8 cellular contexts compared by ENCODE assay signal in the genomic region with DNA sequence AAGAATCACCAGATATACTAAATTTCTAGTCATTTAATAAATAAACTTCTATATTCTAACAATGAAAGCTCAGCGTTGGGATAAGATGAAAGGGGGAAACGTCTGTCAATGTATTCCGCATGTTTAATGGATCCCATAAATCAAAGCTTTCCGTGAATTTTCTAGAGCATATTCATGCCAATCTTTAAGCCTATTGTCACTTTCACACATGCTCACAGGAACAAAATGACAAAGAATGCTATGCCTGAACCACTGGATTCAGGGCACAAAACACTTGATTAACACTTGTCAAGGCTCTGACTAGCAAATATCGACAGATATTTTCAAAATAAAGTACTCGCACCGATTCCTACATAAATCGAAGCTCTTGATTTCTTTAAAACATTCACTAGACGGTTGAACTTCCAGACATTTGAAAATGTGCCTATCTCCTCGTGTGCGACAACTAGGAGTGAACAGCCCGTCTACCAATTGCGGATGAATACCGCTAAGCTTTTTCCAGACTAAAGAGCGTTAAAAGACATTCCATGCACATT. TPM values are rescaled to one million over a fixed set of nuclear protein-coding genes. Genes with fewer than 3 reads are reported as not detected.
DNase-seq lines count a peak whose midpoint lies in the region; ATAC-seq and TF ChIP-seq lines count a peak whose summit lies in the region.

No MANE protein-coding gene starts in this region.

- H3K36me3 ChIP-seq in DND-41 (ENCODE audit: insufficient read depth, low read length), result no peaks in the 10 kb centered on the region; the same call in 1 of the 2 replicates
- no peaks in the 10 kb centered on the region for H3K36me3 ChIP-seq in vagina

- no peak for TF ChIP-seq POLR2A in vagina (IDR thresholded peaks at IDR 0.05)

- DNase-seq in DND-41 (no peak), LNCaP clone FGC (ENCODE audit: low read depth) (no peak), astrocyte of the spinal cord (ENCODE audit: low read depth, low spot score) (no peak), lung microvascular endothelial cell (ENCODE audit: low read depth in 2 of 2) (peak; percentile 16 to 38), vagina (ENCODE audit: extremely low spot score in 2 of 2) (no peak), epidermal melanocyte (ENCODE audit: insufficient read length, low spot score) (no peak)
- no peak for DNase-seq in activated naive CD4-positive, alpha-beta T cell treated with anti-CD3 and anti-CD28 coated beads, Interleukin-2, amount 50 U/mL, for 16 hours

- intact Hi-C loops in vagina (cut with DNase I), result no loop called here

- peaks cover 66% of the 10 kb centered on the region for H3K79me2 ChIP-seq in DND-41 (ENCODE audit: insufficient read depth, low read length)

- TF ChIP-seq CTCF in DND-41 (IDR thresholded peaks at IDR 0.05; ENCODE audit: borderline replicate concordance, extremely low read depth, low read length, poor library complexity, severe bottlenecking) (no peak), LNCaP clone FGC (IDR thresholded peaks at IDR 0.05; ENCODE audit: control insufficient read depth, extremely low read depth, insufficient read depth) (no peak), astrocyte of the spinal cord (IDR thresholded peaks at IDR 0.05; ENCODE audit: low read depth, low read length) (no peak), vagina (IDR thresholded peaks at IDR 0.05) (no peak)

- ATAC-seq in DND-41 (ENCODE audit: insufficient read depth, low read depth) (no peak), GM21447 (IDR thresholded peaks at IDR 0.05; ENCODE audit: unreplicated experiment) (no peak)

- in situ Hi-C loops in astrocyte of the spinal cord (cut with HindIII; ENCODE audit: low sequenced_read_pairs), result no loop called here

- H3K4me1 ChIP-seq in DND-41 (ENCODE audit: insufficient read depth, low read length), result peaks cover 42% of the 10 kb centered on the region
- peaks cover 37% of the 10 kb centered on the region for H3K4me1 ChIP-seq in vagina

- H4K20me1 ChIP-seq in DND-41 (ENCODE audit: insufficient read depth, low read length), result peaks cover 57% of the 10 kb centered on the region

- peak overlapping the region; percentile 75 for H2AFZ ChIP-seq in DND-41 (ENCODE audit: low read depth, low read length)

- H3K27me3 ChIP-seq in DND-41 (ENCODE audit: insufficient read depth, low read length, poor library complexity) (no peaks in the 10 kb centered on the region), vagina (no peaks in the 10 kb centered on the region)

- H3K4me3 ChIP-seq in DND-41 (ENCODE audit: low read depth in 1 of 2, low read length in 2 of 2), result peak overlapping the region; percentile 89 to 93
- H3K4me3 ChIP-seq in LNCaP clone FGC (ENCODE audit: low read depth, low read length), result peak overlapping the region; percentile 86
- peak overlapping the region; percentile 89 for H3K4me3 ChIP-seq in astrocyte of the spinal cord (ENCODE audit: low read depth, low read length)
- H3K4me3 ChIP-seq in vagina, result peak overlapping the region; percentile 82 to 85

- peak overlapping the region; percentile 91 for H3K27ac ChIP-seq in DND-41 (ENCODE audit: low read length)
- H3K27ac ChIP-seq in vagina, result peak overlapping the region; percentile 96

- peak overlapping the region; percentile 85 for H3K9ac ChIP-seq in DND-41 (ENCODE audit: low read depth, low read length)

- H3K9me3 ChIP-seq in DND-41 (ENCODE audit: insufficient read depth, low read length, severe bottlenecking) (no peaks in the 10 kb centered on the region), vagina (no peaks in the 10 kb centered on the region)

- H3K4me2 ChIP-seq in DND-41 (ENCODE audit: insufficient read depth, low read length), result peak overlapping the region; percentile 89

RNA-seq across cellular contexts. Expression of gene TLK1, which starts 1.8 kb away (rescaled TPM):
- total RNA-seq in lung microvascular endothelial cell (12.0 and 15.9 TPM in 2 replicates), vagina (35.8 TPM)

Comparison
In these comparisons a context has a peak if more than half of its experiments do, and no peak if none do; other contexts are left out.
1. DNase-seq: peak in lung microvascular endothelial cell (2 of 2); none in DND-41 (single experiment), LNCaP clone FGC (single experiment), astrocyte of the spinal cord (single experiment), vagina (0 of 2), epidermal melanocyte (single experiment) and activated naive CD4-positive, alpha-beta T cell treated with anti-CD3 and anti-CD28 coated beads, Interleukin-2, amount 50 U/mL, for 16 hours (single experiment).
2. Peak in every context shown above with its lines, with median percentiles within 50 percentile points of each other: H3K4me3 ChIP-seq.